In the genomic region with DNA sequence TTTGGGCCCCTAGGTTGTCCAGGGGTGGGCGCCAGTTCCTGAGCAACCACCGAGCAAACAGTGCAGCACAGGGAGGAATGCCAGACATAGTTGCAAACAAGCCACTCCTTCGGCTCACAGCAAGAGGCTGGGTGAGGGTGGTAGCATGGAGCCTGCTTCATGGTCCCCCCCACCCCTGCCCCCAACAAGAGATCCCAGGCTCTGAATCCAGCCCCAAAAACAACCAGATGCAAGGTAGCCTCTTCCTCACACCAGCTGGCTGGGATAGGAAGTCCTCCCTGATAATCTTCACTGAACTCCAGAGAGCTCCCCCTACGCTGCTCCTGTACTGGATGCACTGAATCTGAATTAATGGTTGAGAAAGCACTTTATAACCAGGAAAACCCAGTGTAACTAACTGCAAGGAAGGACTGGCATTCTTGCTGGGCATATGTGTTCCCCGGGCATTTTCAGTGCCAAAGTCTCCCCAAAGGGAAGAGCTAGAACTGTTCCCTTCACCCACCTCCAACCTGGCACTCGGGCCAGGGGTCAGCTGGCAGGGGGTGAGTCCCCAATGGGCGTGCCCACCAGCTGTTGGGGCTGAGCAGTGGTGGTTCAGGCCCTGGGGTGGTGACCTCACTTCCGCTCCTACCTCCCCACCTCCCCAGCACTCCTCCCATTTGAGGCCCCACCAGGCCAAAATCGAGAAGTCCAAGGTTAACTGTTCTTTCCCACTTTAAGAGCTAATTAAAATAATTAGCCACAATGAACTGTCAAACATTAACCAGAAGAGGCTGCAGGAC, we compare ENCODE assay signal across 8 cellular contexts. TPM values are rescaled to one million over a fixed set of nuclear protein-coding genes. Genes with fewer than 3 reads are reported as not detected.
DNase-seq lines count a peak whose midpoint lies in the region; ATAC-seq and TF ChIP-seq lines count a peak whose summit lies in the region.

No MANE protein-coding gene starts in this region.

- in situ Hi-C loops in mammary epithelial cell (cut with MboI; ENCODE audit: low sequenced_read_pairs in 2 of 2) = no loop called here

- H3K4me2 ChIP-seq in mammary epithelial cell (ENCODE audit: insufficient read depth, low read depth, low read length) = peak overlapping the region; percentile 64

- no peaks in the 10 kb centered on the region for H3K36me3 ChIP-seq in CD4-positive, alpha-beta memory T cell (ENCODE audit: insufficient read depth, low read length)
- no peaks in the 10 kb centered on the region for H3K36me3 ChIP-seq in Peyer's patch
- no peaks in the 10 kb centered on the region for H3K36me3 ChIP-seq in mammary epithelial cell (ENCODE audit: insufficient read depth, low read length)

- peaks cover 48% of the 10 kb centered on the region for H3K4me1 ChIP-seq in CD4-positive, alpha-beta memory T cell (ENCODE audit: insufficient read depth, low read length)
- peaks cover 0 to 20% (median 0%) of the 10 kb centered on the region in 4 donors for H3K4me1 ChIP-seq in Peyer's patch
- peaks cover 6% of the 10 kb centered on the region for H3K4me1 ChIP-seq in mammary epithelial cell (ENCODE audit: insufficient read depth, low read length)

- peaks cover 60% of the 10 kb centered on the region for H3K79me2 ChIP-seq in mammary epithelial cell (ENCODE audit: insufficient read depth, low read length)

- no peaks in the 10 kb centered on the region for H3K9me3 ChIP-seq in CD4-positive, alpha-beta memory T cell (ENCODE audit: control insufficient read depth in 1 of 2, low read length in 2 of 2)
- H3K9me3 ChIP-seq in Peyer's patch (no peaks in the 10 kb centered on the region), mammary epithelial cell (replicated peaks; ENCODE audit: insufficient read depth, low read length) (no peaks in the 10 kb centered on the region)

- peaks cover 0 to 2% (median 0%) of the 10 kb centered on the region in 8 donors for H3K9me3 Mint-ChIP-seq in CD4-positive, alpha-beta memory T cell
- H3K9me3 Mint-ChIP-seq in mesothelial cell of epicardium = no peaks in the 10 kb centered on the region

- peak overlapping the region; percentile 89 to 94 (median 92) for H3K4me3 Mint-ChIP-seq in CD4-positive, alpha-beta memory T cell
- peak overlapping the region; percentile 77 for H3K4me3 Mint-ChIP-seq in mesothelial cell of epicardium

- no peak overlapping the region for H2AFZ ChIP-seq in mammary epithelial cell (ENCODE audit: low read depth, low read length)

- H4K20me1 ChIP-seq in mammary epithelial cell (ENCODE audit: insufficient read depth, low read length) = no peaks in the 10 kb centered on the region

- H3K27ac Mint-ChIP-seq in CD4-positive, alpha-beta memory T cell = peak overlapping the region; percentile 75 to 93 (median 91)
- H3K27ac Mint-ChIP-seq in mesothelial cell of epicardium = peak overlapping the region; percentile 85

- TF ChIP-seq POLR2A in Peyer's patch (IDR thresholded peaks at IDR 0.05) = no peak

- no TSS peak for BruUV-seq in mammary epithelial cell (replicated peaks; lab: Mats Ljungman, UMichigan)

- no peaks in the 10 kb centered on the region for H3K27me3 Mint-ChIP-seq in CD4-positive, alpha-beta memory T cell
- peaks cover 2% of the 10 kb centered on the region for H3K27me3 Mint-ChIP-seq in mesothelial cell of epicardium (ENCODE audit: low read depth)

- POLR2A ChIA-PET in CD4-positive, alpha-beta memory T cell (lab: Charles Lee; ENCODE audit: partially characterized antibody) = interaction anchor here (1.2 to 7.1 kb wide), 6 partner anchors 10 to 57 kb away, joined by 3 to 57 read pairs (median 12); partner anchors contain the start of gene AIFM1

- peak overlapping the region; percentile 57 to 76 for H3K4me3 ChIP-seq in CD4-positive, alpha-beta memory T cell (ENCODE audit: low read length in 2 of 2)
- H3K4me3 ChIP-seq in Peyer's patch = peak overlapping the region; percentile 67 to 93 (median 76)
- H3K4me3 ChIP-seq in mammary epithelial cell (replicated peaks in 1 of 3; ENCODE audit: insufficient read depth in 1 of 3, low read depth in 2 of 3, low read length in 3 of 3) = peak overlapping the region; percentile 59 to 76 (median 62)

- no peak for TF ChIP-seq CTCF in Peyer's patch (IDR thresholded peaks at IDR 0.05)
- no peak for TF ChIP-seq CTCF in mammary epithelial cell (conservative IDR thresholded peaks at IDR 0.05 in 1 of 2, IDR thresholded peaks at IDR 0.05 in 1 of 2; ENCODE audit: extremely low read depth in 1 of 2, insufficient read depth in 1 of 2, low read depth in 1 of 2, low read length in 2 of 2)
- no peak for TF ChIP-seq CTCF in mesothelial cell of epicardium (IDR thresholded peaks at IDR 0.05; ENCODE audit: unreplicated experiment)

- ATAC-seq in GM18909 (IDR thresholded peaks at IDR 0.05; ENCODE audit: poor library complexity, unreplicated experiment) (peak; percentile 79), HG03066 (IDR thresholded peaks at IDR 0.05; ENCODE audit: low read depth, unreplicated experiment) (peak; percentile 73)

- intact Hi-C loops in CD4-positive, alpha-beta memory T cell (cut with micrococcal nuclease) = loop anchor here (1.0 kb wide), 2 partner anchors 9 to 17 kb away; no protein-coding TSS in a partner anchor
- intact Hi-C loops in mammary epithelial cell (cut with micrococcal nuclease) = no loop called here

- H3K9ac ChIP-seq in mammary epithelial cell (ENCODE audit: insufficient read depth, low read length) = peak overlapping the region; percentile 67

- CTCF ChIA-PET in CD4-positive, alpha-beta memory T cell (lab: Charles Lee; ENCODE audit: partially characterized antibody) = interaction anchor here (1.1 to 4.8 kb wide), 9 partner anchors 9 to 184 kb away, joined by 3 to 27 read pairs (median 5); no protein-coding TSS in a partner anchor
- CTCF ChIA-PET in mammary epithelial cell (lab: Charles Lee; ENCODE audit: low non-redundant PET) = no interaction called here

- H3K27ac ChIP-seq in CD4-positive, alpha-beta memory T cell (ENCODE audit: low read depth, low read length) = peak overlapping the region; percentile 70
- H3K27ac ChIP-seq in Peyer's patch (peak overlapping the region; percentile 88 to 99 (median 96)), mammary epithelial cell (ENCODE audit: insufficient read depth, low read depth, low read length) (peak overlapping the region; percentile 48)

- H3K27me3 ChIP-seq in CD4-positive, alpha-beta memory T cell (ENCODE audit: insufficient read depth, low read length) = no peaks in the 10 kb centered on the region
- no peaks in the 10 kb centered on the region for H3K27me3 ChIP-seq in Peyer's patch
- H3K27me3 ChIP-seq in mammary epithelial cell (ENCODE audit: insufficient read depth, low read length) = no peaks in the 10 kb centered on the region

- H3K36me3 Mint-ChIP-seq in CD4-positive, alpha-beta memory T cell = peaks cover 0 to 14% of the 10 kb centered on the region in 2 donors
- H3K36me3 Mint-ChIP-seq in mesothelial cell of epicardium = no peaks in the 10 kb centered on the region

- peaks cover 24 to 57% (median 41%) of the 10 kb centered on the region in 4 donors for H3K4me1 Mint-ChIP-seq in CD4-positive, alpha-beta memory T cell
- peaks cover 33% of the 10 kb centered on the region for H3K4me1 Mint-ChIP-seq in mesothelial cell of epicardium

- dilution Hi-C loops in mammary epithelial cell (cut with HindIII; ENCODE audit: low sequenced_read_pairs) = loop anchor here (5.0 kb wide), 1 partner anchor 88 kb away; no protein-coding TSS in a partner anchor

- peak in 2 of 5 donors; percentile 22 to 53 for DNase-seq in CD4-positive, alpha-beta memory T cell
- DNase-seq in Peyer's patch (peak; percentile 65 to 84 (median 80)), mammary epithelial cell (peak; percentile 45), mesothelial cell of epicardium (ENCODE audit: low spot score in 2 of 2, unreplicated experiment in 2 of 2) (no peak), cortex of kidney (lab: John Stamatoyannopoulos, UW) (no peak), NCI-H187 treated with DMSO at 0.1 percent for 48 hours (lab: John Stamatoyannopoulos, UW) (no peak)

- WGBS in mammary epithelial cell (ENCODE audit: low coverage, missing lambda C conversion rate) = 50% methylated on average over 9 of the region's 9 CpGs

RNA-seq across cellular contexts. Expression of gene ELF4, which starts 1.5 kb away (rescaled TPM):
- 10 to 100 TPM; 29.8 to 31.3 TPM for total RNA-seq in CD4-positive, alpha-beta memory T cell
- 10 to 100 TPM in 1 of 2 donors, 1 to 10 TPM in 1; 7.4 to 18.6 TPM for polyA plus RNA-seq in CD4-positive, alpha-beta memory T cell
- 10 to 100 TPM; 17.3 to 47.3 (median 43.7) TPM for total RNA-seq in Peyer's patch
- 10 to 100 TPM; 12.3 to 26.3 TPM for total RNA-seq in mammary epithelial cell
- 21.6 TPM for polyA plus RNA-seq in mammary epithelial cell
- polyA minus RNA-seq in mammary epithelial cell = 67.5 TPM
- total RNA-seq in mesothelial cell of epicardium = 21.0 to 22.9 TPM (median 22.2 TPM) in 3 replicates

RNA-seq across cellular contexts. Expression of gene AIFM1, which starts 56.8 kb away (rescaled TPM):
- total RNA-seq in CD4-positive, alpha-beta memory T cell = 10 to 100 TPM; 20.0 to 23.6 TPM
- polyA plus RNA-seq in CD4-positive, alpha-beta memory T cell = 10 to 100 TPM; 32.2 to 39.4 TPM
- 10 to 100 TPM; 16.5 to 44.9 (median 37.4) TPM for total RNA-seq in Peyer's patch
- 10 to 100 TPM; 10.2 to 35.7 TPM for total RNA-seq in mammary epithelial cell
- 41.2 TPM for polyA plus RNA-seq in mammary epithelial cell
- polyA minus RNA-seq in mammary epithelial cell = 17.4 TPM
- total RNA-seq in mesothelial cell of epicardium = 31.3 to 34.6 TPM (median 32.1 TPM) in 3 replicates

Comparison
In these comparisons a context has a peak if more than half of its experiments do, and no peak if none do; other contexts are left out.
1. DNase-seq: peak in Peyer's patch (3 of 3) and mammary epithelial cell (single experiment); none in mesothelial cell of epicardium (0 of 2), cortex of kidney (single experiment) and NCI-H187 treated with DMSO at 0.1 percent for 48 hours (single experiment).
2. Peak in every context shown above with its lines, with median percentiles within 50 percentile points of each other: H3K27ac ChIP-seq and H3K4me3 ChIP-seq.